ENCODE assay signal across 9 cellular contexts in genomic region chr6:93721386-93722048, GRCh38.
DNase-seq lines count a peak whose midpoint lies in the region; ATAC-seq and TF ChIP-seq lines count a peak whose summit lies in the region.
"Had no signal": no experiment of that assay in that cellular context is flagged by ENCODE, and none has a peak within 500 bp of the region (broad histone marks: within the 10 kb centered on the region; RNA-seq: fewer than 3 reads in every experiment).

No MANE protein-coding gene starts in this region.

- H3K36me3 ChIP-seq in SK-N-MC (ENCODE audit: insufficient read depth, low read length) (no peaks in the 10 kb centered on the region), ascending aorta (no peaks in the 10 kb centered on the region)

- no peak overlapping the region for H3K27ac ChIP-seq in C4-2B
- H3K27ac ChIP-seq in SK-N-MC: no peak overlapping the region
- no peak overlapping the region for H3K27ac ChIP-seq in ascending aorta

- H3K27me3 ChIP-seq in ascending aorta: no peaks in the 10 kb centered on the region

- DNase-seq in LHCN-M2 (ENCODE audit: low read depth) (peak; percentile 73), SK-N-MC (ENCODE audit: low read depth, low spot score) (peak; percentile 20), inferior parietal cortex (ENCODE audit: extremely low spot score) (peak; percentile 28), ascending aorta (ENCODE audit: low spot score in 2 of 2) (no peak), OCI-M2 (lab: John Stamatoyannopoulos, UW; ENCODE audit: unreplicated experiment) (no peak)
- DNase-seq: NCI-H1930 had no signal

- H3K9ac ChIP-seq in SK-N-MC (ENCODE audit: insufficient read length): no peak overlapping the region

- intact Hi-C loops in ascending aorta (cut with DNase I): no loop called here

- peak; percentile 57 for TF ChIP-seq CTCF in C4-2B (conservative IDR thresholded peaks at IDR 0.05)
- no peak for TF ChIP-seq CTCF in ascending aorta (IDR thresholded peaks at IDR 0.05)

- no peaks in the 10 kb centered on the region for H3K4me1 ChIP-seq in ascending aorta

- no peak for ATAC-seq in GM18517 (IDR thresholded peaks at IDR 0.05; ENCODE audit: unreplicated experiment)
- no peak for ATAC-seq in GM21576 (IDR thresholded peaks at IDR 0.05; ENCODE audit: unreplicated experiment)

- H3K4me3 ChIP-seq in SK-N-MC: no peak overlapping the region
- no peak overlapping the region for H3K4me3 ChIP-seq in ascending aorta

- H3K9me3 ChIP-seq in SK-N-MC (ENCODE audit: low read depth, low read length) (no peaks in the 10 kb centered on the region), ascending aorta (no peaks in the 10 kb centered on the region)

Comparison
In these comparisons a context has a peak if more than half of its experiments do, and no peak if none do; other contexts are left out.
1. DNase-seq: peak in LHCN-M2 (single experiment), SK-N-MC (single experiment) and inferior parietal cortex (single experiment); none in ascending aorta (0 of 2) and OCI-M2 (single experiment).